9 cellular contexts compared by ENCODE assay signal in the genomic region with DNA sequence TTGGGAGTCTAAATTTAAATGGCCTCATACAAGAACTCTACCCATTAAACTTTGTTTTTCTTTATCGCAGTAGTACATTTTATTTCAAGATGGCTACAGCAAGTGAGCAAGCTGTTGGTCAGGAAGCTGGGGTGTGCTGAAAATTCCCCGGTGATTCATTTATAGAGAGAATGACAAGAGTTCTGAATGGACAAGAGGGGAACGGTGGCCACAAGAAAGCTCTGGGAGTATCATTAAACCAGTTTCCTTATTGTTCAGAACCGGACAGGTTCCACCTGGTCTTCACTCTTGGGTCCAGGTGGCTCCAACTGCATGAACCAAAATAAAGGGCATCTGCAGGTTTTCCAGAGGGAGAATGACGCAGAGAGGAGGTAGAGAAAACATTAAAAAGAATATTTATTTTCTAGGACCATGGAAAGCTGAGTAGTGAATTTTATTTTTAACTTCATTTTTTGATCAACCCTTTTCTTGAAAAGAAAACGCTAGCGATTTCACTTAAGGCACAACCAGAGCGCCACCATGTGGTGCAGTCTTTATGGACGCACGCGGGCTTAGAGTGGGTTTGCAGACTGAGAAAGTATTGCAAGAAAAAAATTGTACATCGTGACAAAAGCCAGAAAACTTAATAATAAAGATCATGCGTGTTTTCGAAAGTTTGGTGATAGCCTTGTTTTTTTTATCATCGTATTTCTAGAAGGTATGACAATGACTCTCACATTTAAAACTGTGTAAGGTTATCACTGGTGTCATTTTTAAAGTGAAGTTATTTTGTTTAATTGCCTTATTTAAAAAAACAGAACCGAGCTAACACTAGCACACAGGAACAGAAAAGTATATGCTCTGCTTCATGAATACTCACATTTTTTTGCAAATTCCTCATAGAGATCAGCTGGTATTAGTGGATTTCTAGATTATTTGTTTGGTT.
DNase-seq lines count a peak whose midpoint lies in the region; ATAC-seq and TF ChIP-seq lines count a peak whose summit lies in the region.
"Had no signal": no experiment of that assay in that cellular context is flagged by ENCODE, and none has a peak within 500 bp of the region (broad histone marks: within the 10 kb centered on the region; RNA-seq: fewer than 3 reads in every experiment).

No MANE protein-coding gene starts in this region.

- no peaks in the 10 kb centered on the region for H3K27me3 Mint-ChIP-seq in activated CD8-positive, alpha-beta T cell treated with anti-CD3 and anti-CD28 coated beads for 36 hours
- H3K27me3 Mint-ChIP-seq in activated T-helper 17 cell treated with anti-CD3 and anti-CD28 coated beads, Interleukin-2, amount 50 U/mL, for 72 hours: no peaks in the 10 kb centered on the region

- H3K4me3 ChIP-seq in skeletal muscle satellite cell (ENCODE audit: low read length): no peak overlapping the region
- H3K4me3 ChIP-seq: BLaER1 had no signal

- H3K9me3 ChIP-seq in skeletal muscle satellite cell (replicated peaks; ENCODE audit: low read length): no peaks in the 10 kb centered on the region
- H3K9me3 ChIP-seq: BLaER1 had no signal

- H3K36me3 ChIP-seq in skeletal muscle satellite cell (ENCODE audit: insufficient read depth, low read length): no peaks in the 10 kb centered on the region
- H3K36me3 ChIP-seq: BLaER1 had no signal

- POLR2A ChIA-PET in activated CD8-positive, alpha-beta T cell treated with anti-CD3 and anti-CD28 coated beads for 36 hours (lab: Charles Lee): no interaction called here

- H3K4me3 Mint-ChIP-seq in activated CD8-positive, alpha-beta T cell treated with anti-CD3 and anti-CD28 coated beads for 36 hours: no peak overlapping the region
- H3K4me3 Mint-ChIP-seq in activated T-helper 17 cell treated with anti-CD3 and anti-CD28 coated beads, Interleukin-2, amount 50 U/mL, for 72 hours: no peak overlapping the region

- CTCF ChIA-PET in activated CD8-positive, alpha-beta T cell treated with anti-CD3 and anti-CD28 coated beads for 36 hours (lab: Charles Lee): interaction anchor here (3.7 kb wide), 1 partner anchor 199 kb away, joined by 15 read pairs; no protein-coding TSS in a partner anchor

- no peak overlapping the region for H3K27ac Mint-ChIP-seq in activated CD8-positive, alpha-beta T cell treated with anti-CD3 and anti-CD28 coated beads for 36 hours
- no peak overlapping the region for H3K27ac Mint-ChIP-seq in activated T-helper 17 cell treated with anti-CD3 and anti-CD28 coated beads, Interleukin-2, amount 50 U/mL, for 72 hours

- DNase-seq in activated CD4-positive, alpha-beta T cell treated with anti-CD3 and anti-CD28 coated beads for 48 hours: peak; percentile 21
- no peak for DNase-seq in activated CD4-positive, alpha-beta T cell treated with anti-CD3 and anti-CD28 coated beads for 4 hours
- DNase-seq in NCI-H2029 treated with DMSO at 0.1 percent for 48 hours (lab: John Stamatoyannopoulos, UW) (peak; percentile 64), hepatic stellate cell (ENCODE audit: low spot score) (peak; percentile 14)
- peak; percentile 56 for DNase-seq in activated CD8-positive, alpha-beta T cell treated with anti-CD3 and anti-CD28 coated beads for 36 hours

- H3K9me3 Mint-ChIP-seq in activated CD8-positive, alpha-beta T cell treated with anti-CD3 and anti-CD28 coated beads for 36 hours: peaks cover 8% of the 10 kb centered on the region
- peaks cover 4% of the 10 kb centered on the region for H3K9me3 Mint-ChIP-seq in activated T-helper 17 cell treated with anti-CD3 and anti-CD28 coated beads, Interleukin-2, amount 50 U/mL, for 72 hours

- peak overlapping the region; percentile 25 for H3K4me2 ChIP-seq in skeletal muscle satellite cell (ENCODE audit: low read length)
- H3K4me2 ChIP-seq: BLaER1 had no signal

- peak; percentile 61 for ATAC-seq in HG02840 (IDR thresholded peaks at IDR 0.05; ENCODE audit: low FRiP score, unreplicated experiment)
- ATAC-seq in activated CD8-positive, alpha-beta T cell treated with anti-CD3 and anti-CD28 coated beads for 36 hours: no peak
- no peak for ATAC-seq in activated T-helper 17 cell treated with anti-CD3 and anti-CD28 coated beads, Interleukin-2, amount 50 U/mL, for 72 hours (replicated peaks)

- H3K4me1 Mint-ChIP-seq in activated CD8-positive, alpha-beta T cell treated with anti-CD3 and anti-CD28 coated beads for 36 hours (ENCODE audit: low read depth): no peaks in the 10 kb centered on the region
- no peaks in the 10 kb centered on the region for H3K4me1 Mint-ChIP-seq in activated T-helper 17 cell treated with anti-CD3 and anti-CD28 coated beads, Interleukin-2, amount 50 U/mL, for 72 hours

- H3K9ac ChIP-seq in skeletal muscle satellite cell (ENCODE audit: low read depth, low read length): no peak overlapping the region
- H3K9ac ChIP-seq: BLaER1 had no signal

- H3K4me1 ChIP-seq in skeletal muscle satellite cell (ENCODE audit: control insufficient read depth, insufficient read depth, low read length): no peaks in the 10 kb centered on the region

- intact Hi-C loops in activated CD8-positive, alpha-beta T cell treated with anti-CD3 and anti-CD28 coated beads for 36 hours (cut with micrococcal nuclease): no loop called here

- H3K27me3 ChIP-seq in skeletal muscle satellite cell (ENCODE audit: control insufficient read depth, insufficient read depth, low read length): no peaks in the 10 kb centered on the region
- H3K27me3 ChIP-seq: BLaER1 had no signal

- TF ChIP-seq CTCF in activated CD8-positive, alpha-beta T cell treated with anti-CD3 and anti-CD28 coated beads for 36 hours (IDR thresholded peaks at IDR 0.05): peak; percentile 37

- H3K36me3 Mint-ChIP-seq in activated CD8-positive, alpha-beta T cell treated with anti-CD3 and anti-CD28 coated beads for 36 hours (ENCODE audit: low read depth): no peaks in the 10 kb centered on the region
- no peaks in the 10 kb centered on the region for H3K36me3 Mint-ChIP-seq in activated T-helper 17 cell treated with anti-CD3 and anti-CD28 coated beads, Interleukin-2, amount 50 U/mL, for 72 hours (ENCODE audit: low read depth)

Comparison
In these comparisons a context has a peak if more than half of its experiments do, and no peak if none do; other contexts are left out.
1. DNase-seq: peak in activated CD4-positive, alpha-beta T cell treated with anti-CD3 and anti-CD28 coated beads for 48 hours (single experiment), NCI-H2029 treated with DMSO at 0.1 percent for 48 hours (single experiment), activated CD8-positive, alpha-beta T cell treated with anti-CD3 and anti-CD28 coated beads for 36 hours (single experiment) and hepatic stellate cell (single experiment); none in activated CD4-positive, alpha-beta T cell treated with anti-CD3 and anti-CD28 coated beads for 4 hours (0 of 2).